Comparison of ENCODE assay signal across 13 cellular contexts in the genomic region with DNA sequence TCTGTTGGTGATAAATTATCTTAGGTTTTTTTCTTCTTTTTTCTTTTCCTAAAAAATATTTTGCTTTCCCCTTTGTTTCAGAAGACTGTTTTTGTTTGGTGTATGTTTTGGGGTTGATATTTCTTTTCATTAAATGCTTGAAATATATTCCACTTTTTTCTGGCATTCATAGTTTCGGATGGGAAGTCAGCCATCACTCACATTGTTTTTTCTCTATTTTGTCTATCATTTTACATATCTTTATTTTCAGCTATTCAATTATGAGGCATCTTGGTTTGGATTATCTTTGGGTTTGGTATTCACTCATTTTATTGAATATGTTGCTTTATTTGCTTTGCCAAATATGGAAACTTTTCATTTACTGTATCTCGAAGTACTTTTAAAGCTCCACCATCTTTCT.
"Had no signal": no experiment of that assay in that cellular context is flagged by ENCODE, and none has a peak within 500 bp of the region (broad histone marks: within the 10 kb centered on the region; RNA-seq: fewer than 3 reads in every experiment).

No MANE protein-coding gene starts in this region.

- H3K4me2 ChIP-seq: hepatocyte had no signal

- ATAC-seq: esophagus mucosa; left lobe of liver; mucosa of descending colon; naive thymus-derived CD8-positive, alpha-beta T cell; stimulated activated effector memory CD8-positive, alpha-beta T cell treated with anti-CD3 and anti-CD28 coated beads, Interleukin-12 subunit alpha, Interleukin-12 subunit beta, amount 100 ng/mL, for 72 hours had no signal

- H3K27me3 Mint-ChIP-seq: naive thymus-derived CD8-positive, alpha-beta T cell had no signal

- H3K27me3 ChIP-seq: hepatocyte, neutrophil had no signal

- H3K36me3 ChIP-seq: neutrophil had no signal

- H3K4me3 Mint-ChIP-seq: naive thymus-derived CD8-positive, alpha-beta T cell; stimulated activated effector memory CD8-positive, alpha-beta T cell treated with anti-CD3 and anti-CD28 coated beads, Interleukin-12 subunit alpha, Interleukin-12 subunit beta, amount 100 ng/mL, for 72 hours had no signal

- H3K36me3 Mint-ChIP-seq: naive thymus-derived CD8-positive, alpha-beta T cell; stimulated activated effector memory CD8-positive, alpha-beta T cell treated with anti-CD3 and anti-CD28 coated beads, Interleukin-12 subunit alpha, Interleukin-12 subunit beta, amount 100 ng/mL, for 72 hours had no signal

- H3K9me3 ChIP-seq: neutrophil had no signal

- DNase-seq: activated CD4-positive, CD25-positive, alpha-beta regulatory T cell treated with anti-CD3 and anti-CD28 coated beads, Interleukin-2, amount 50 U/mL, for 72 hours; activated naive CD4-positive, alpha-beta T cell treated with Interleukin-2 at 50 U/mL for 16 hours; activated T-cell treated with anti-CD3 and anti-CD28 coated beads for 4 hours; aorta; mammary epithelial cell; mucosa of descending colon; naive thymus-derived CD8-positive, alpha-beta T cell; T-helper 9 cell had no signal

- H3K4me3 ChIP-seq: hepatocyte, mucosa of descending colon had no signal

- H2AFZ ChIP-seq: hepatocyte had no signal

- H3K27ac ChIP-seq: hepatocyte, neutrophil had no signal

- H3K4me1 Mint-ChIP-seq: naive thymus-derived CD8-positive, alpha-beta T cell; stimulated activated effector memory CD8-positive, alpha-beta T cell treated with anti-CD3 and anti-CD28 coated beads, Interleukin-12 subunit alpha, Interleukin-12 subunit beta, amount 100 ng/mL, for 72 hours had no signal

- H3K27ac Mint-ChIP-seq: stimulated activated effector memory CD8-positive, alpha-beta T cell treated with anti-CD3 and anti-CD28 coated beads, Interleukin-12 subunit alpha, Interleukin-12 subunit beta, amount 100 ng/mL, for 72 hours had no signal
